In the genomic region with DNA sequence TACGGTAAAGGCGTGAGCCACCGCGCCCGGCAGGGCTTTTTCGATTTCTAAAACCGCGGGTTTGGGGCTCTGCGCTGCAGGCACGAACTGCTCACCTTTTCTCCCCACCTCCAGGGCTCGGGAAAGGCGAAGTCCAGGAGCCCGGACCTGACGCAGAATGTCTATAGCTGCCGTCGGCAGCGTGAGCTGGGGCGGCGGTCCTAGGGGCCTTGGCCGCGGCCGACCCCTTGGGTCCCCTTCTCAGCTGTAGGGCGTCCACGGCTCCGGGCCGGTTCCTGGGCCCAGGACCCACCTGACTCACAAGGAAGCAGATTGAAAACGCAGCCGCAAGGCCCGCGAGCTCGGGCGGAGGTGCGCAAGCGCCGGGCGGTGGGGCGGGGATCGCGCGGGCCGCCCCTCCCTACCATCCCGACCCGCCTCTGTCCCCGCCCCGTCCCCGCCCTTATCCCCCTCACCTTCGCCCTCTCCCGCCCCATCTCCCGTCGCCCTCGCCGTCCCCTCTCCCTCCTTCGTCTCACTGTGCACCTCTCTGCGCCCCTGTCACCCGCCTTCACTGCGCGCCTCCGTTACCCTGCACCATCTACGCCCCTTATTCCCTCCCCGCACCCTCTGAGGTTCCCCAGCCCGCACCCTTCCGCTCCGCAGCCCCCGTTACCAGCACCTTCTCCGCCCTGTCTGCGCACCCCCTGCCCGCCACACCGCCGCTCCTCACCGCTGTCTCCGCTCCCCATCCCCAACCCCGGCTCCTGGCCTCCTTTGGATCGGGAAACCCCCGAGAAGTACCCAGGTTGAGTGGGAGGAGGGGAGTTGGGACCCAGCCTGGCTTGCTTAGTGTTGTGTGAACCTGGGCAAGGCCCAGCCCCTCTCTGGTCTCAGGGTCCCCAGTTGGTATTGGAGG, we compare ENCODE assay signal across 8 cellular contexts. TPM values are rescaled to one million over a fixed set of nuclear protein-coding genes. Genes with fewer than 3 reads are reported as not detected.
DNase-seq lines count a peak whose midpoint lies in the region; ATAC-seq and TF ChIP-seq lines count a peak whose summit lies in the region.

A gene with protein sequence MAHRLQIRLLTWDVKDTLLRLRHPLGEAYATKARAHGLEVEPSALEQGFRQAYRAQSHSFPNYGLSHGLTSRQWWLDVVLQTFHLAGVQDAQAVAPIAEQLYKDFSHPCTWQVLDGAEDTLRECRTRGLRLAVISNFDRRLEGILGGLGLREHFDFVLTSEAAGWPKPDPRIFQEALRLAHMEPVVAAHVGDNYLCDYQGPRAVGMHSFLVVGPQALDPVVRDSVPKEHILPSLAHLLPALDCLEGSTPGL (minus strand): TSS at position 353 of the 898 bp plus-strand sequence. CDS start 2,632 bp downstream, outside the sequence.

- H3K27ac Mint-ChIP-seq in progenitor cell of endocrine pancreas, result peak within 1 kb of the TSS; percentile 97

- peak; percentile 94 for DNase-seq in HEK293T (ENCODE audit: extremely low spot score)
- DNase-seq in NB4 (ENCODE audit: low read depth), result peak; percentile 76
- peak; percentile 64 to 83 (median 73) for DNase-seq in T-helper 1 cell
- DNase-seq in adrenal gland, result peak; percentile 87 to 92 (median 90)
- peak; percentile 85 for DNase-seq in left cardiac atrium
- DNase-seq in progenitor cell of endocrine pancreas (ENCODE audit: low spot score, unreplicated experiment), result peak; percentile 57
- peak; percentile 83 for DNase-seq in upper lobe of right lung

- H3K27ac ChIP-seq in adrenal gland (peak within 1 kb of the TSS; percentile 87 to 99 (median 91)), upper lobe of right lung (peak within 1 kb of the TSS; percentile 76)

- H3K9me3 ChIP-seq in adrenal gland (replicated peaks in 1 of 3), result no peaks in the 10 kb centered on the region
- no peaks in the 10 kb centered on the region for H3K9me3 ChIP-seq in upper lobe of right lung

- WGBS in adrenal gland, 4 donors, result 1 to 5% (median 1%) methylated on average over 12 to 73 of the region's 74 CpGs

- H3K4me3 ChIP-seq in GM08714 (ENCODE audit: low read length), result peak within 1 kb of the TSS; percentile 97
- H3K4me3 ChIP-seq in NB4 (ENCODE audit: low read depth, low read length), result peak within 1 kb of the TSS; percentile 69
- peak within 1 kb of the TSS; percentile 78 to 99 (median 88) for H3K4me3 ChIP-seq in adrenal gland
- peak within 1 kb of the TSS; percentile 69 for H3K4me3 ChIP-seq in upper lobe of right lung

- H3K4me1 Mint-ChIP-seq in progenitor cell of endocrine pancreas (ENCODE audit: low read depth), result peaks cover 51% of the 10 kb centered on the region

- TF ChIP-seq CTCF in NB4 (IDR thresholded peaks at IDR 0.05; ENCODE audit: low read depth, low read length) (no peak), adrenal gland (IDR thresholded peaks at IDR 0.05) (no peak), progenitor cell of endocrine pancreas (IDR thresholded peaks at IDR 0.05; ENCODE audit: unreplicated experiment) (no peak), upper lobe of right lung (IDR thresholded peaks at IDR 0.05) (no peak)

- H3K36me3 ChIP-seq in adrenal gland (replicated peaks in 1 of 2) (peaks cover 0 to 25% of the 10 kb centered on the region in 2 donors), upper lobe of right lung (no peaks in the 10 kb centered on the region)

- H3K36me3 Mint-ChIP-seq in progenitor cell of endocrine pancreas (ENCODE audit: insufficient read depth), result peaks cover 12% of the 10 kb centered on the region

- H3K4me3 Mint-ChIP-seq in progenitor cell of endocrine pancreas (ENCODE audit: low read depth), result peak within 1 kb of the TSS; percentile 85

- CTCF ChIA-PET in HEK293T (lab: Yijun Ruan, JAX), result no interaction called here

- H3K27me3 ChIP-seq in adrenal gland (no peaks in the 10 kb centered on the region), upper lobe of right lung (no peaks in the 10 kb centered on the region)

- peaks cover 31 to 43% of the 10 kb centered on the region in 2 donors for H3K4me1 ChIP-seq in adrenal gland (replicated peaks in 1 of 2)
- H3K4me1 ChIP-seq in upper lobe of right lung, result no peaks in the 10 kb centered on the region

- H3K9me3 Mint-ChIP-seq in progenitor cell of endocrine pancreas (ENCODE audit: low read depth), result no peaks in the 10 kb centered on the region

- POLR2A ChIA-PET in HEK293T (lab: Yijun Ruan, JAX), result interaction anchor here (0.6 to 1.2 kb wide), 11 partner anchors 10 to 65 kb away, joined by 3 to 10 read pairs (median 3); a partner anchor contains a TSS

- intact Hi-C loops in adrenal gland (cut with DNase I), result no loop called here
- intact Hi-C loops in left cardiac atrium (cut with DNase I), result no loop called here
- intact Hi-C loops in upper lobe of right lung (cut with DNase I), result no loop called here

- H3K27me3 Mint-ChIP-seq in progenitor cell of endocrine pancreas, result no peaks in the 10 kb centered on the region

- TF ChIP-seq POLR2A in NB4 (IDR thresholded peaks at IDR 0.05; ENCODE audit: extremely low read depth, insufficient read length) (peak; percentile 52), adrenal gland (IDR thresholded peaks at IDR 0.05) (peak; percentile 63 to 95)

- ATAC-seq in left cardiac atrium, result peak; percentile 97 to 98
- ATAC-seq in upper lobe of right lung, result peak; percentile 90

TF ChIP-seq in HEK293T, 16 proteins besides CTCF, POLR2A, EP300 and RAD21:
- no peak for TF ChIP-seq CTBP1 (IDR thresholded peaks at IDR 0.05; ENCODE audit: borderline replicate concordance)
- no peak for TF ChIP-seq FOXK2 (IDR thresholded peaks at IDR 0.05)
- TF ChIP-seq L3MBTL2 (conservative IDR thresholded peaks at IDR 0.05), result peak; percentile 52; the same call in 1 of the 2 replicates

RNA-seq across cellular contexts. Expression of the gene that starts here (rescaled TPM):
- total RNA-seq in adrenal gland, result 100 to 1,000 TPM; 117 to 343 (median 243) TPM
- 100 to 1,000 TPM in 2 of 3 donors, 10 to 100 TPM in 1; 89.1 to 300 (median 180) TPM for polyA plus RNA-seq in adrenal gland
- total RNA-seq in left cardiac atrium, result 10 to 100 TPM in 1 of 2 donors, 1 to 10 TPM in 1; 8.7 to 18.8 TPM
- 77.4 and 83.9 TPM in 2 replicates for total RNA-seq in progenitor cell of endocrine pancreas
- 10.4 TPM for total RNA-seq in upper lobe of right lung

Comparison
In these comparisons a context has a peak if more than half of its experiments do, and no peak if none do; other contexts are left out.
1. Peak in every context shown above with its lines: DNase-seq, ATAC-seq, H3K4me3 ChIP-seq and H3K27ac ChIP-seq.